Comparison of ENCODE assay signal across 18 cellular contexts in the genomic region with DNA sequence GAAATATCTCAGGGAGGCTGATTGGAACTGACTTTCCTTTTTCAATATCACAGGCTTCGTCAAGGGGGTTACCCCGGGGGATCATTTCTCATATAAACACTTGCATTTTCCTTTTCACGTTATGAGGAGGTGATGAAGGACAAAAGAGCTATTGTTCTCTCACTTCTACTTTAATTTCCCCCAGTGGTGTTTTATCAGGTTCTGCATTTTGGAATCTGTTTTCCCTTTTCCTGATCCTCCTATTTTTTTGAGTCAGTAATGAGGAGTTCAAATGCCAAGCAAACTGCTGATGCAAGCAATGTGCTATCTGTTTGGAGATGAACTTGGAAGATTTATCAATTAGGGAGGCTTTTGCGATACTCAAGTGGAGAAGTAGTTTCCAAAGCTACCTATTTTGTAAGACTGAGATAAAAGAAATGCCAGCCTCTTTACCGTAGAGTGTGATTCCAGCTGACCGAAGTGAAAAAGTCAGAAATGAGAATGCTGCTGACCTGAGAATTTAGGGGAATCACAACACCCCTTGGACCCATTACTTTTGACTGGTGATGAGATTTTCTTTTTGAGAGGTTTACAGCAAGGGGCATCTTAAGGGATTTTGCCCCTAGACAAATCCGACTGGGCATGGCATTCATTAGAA.
DNase-seq lines count a peak whose midpoint lies in the region; ATAC-seq lines count a peak whose summit lies in the region.
"Had no signal": no experiment of that assay in that cellular context is flagged by ENCODE, and none has a peak within 500 bp of the region (broad histone marks: within the 10 kb centered on the region; RNA-seq: fewer than 3 reads in every experiment).

No MANE protein-coding gene starts in this region.

- H3K18ac ChIP-seq in mesenchymal stem cell (ENCODE audit: low read depth in 1 of 2, low read length in 2 of 2), result no peak overlapping the region

- H3K27me3 Mint-ChIP-seq in activated CD4-positive, alpha-beta T cell treated with anti-CD3 and anti-CD28 coated beads, Interleukin-2, amount 10 ng/mL, durations not matched to agents 24 days and 14 days, result no peaks in the 10 kb centered on the region
- H3K27me3 Mint-ChIP-seq in stimulated activated naive CD8-positive, alpha-beta T cell treated with anti-CD3 and anti-CD28 coated beads, Interleukin-15, Interleukin-2, amounts not matched to agents 100 ng/mL and 50 ng/mL, for 24 hours, result no peaks in the 10 kb centered on the region
- H3K27me3 Mint-ChIP-seq in activated naive CD8-positive, alpha-beta T cell treated with anti-CD3 and anti-CD28 coated beads, Interleukin-2, amount 10 ng/mL, durations not matched to agents 7 days and 5 days, result no peaks in the 10 kb centered on the region

- no peak overlapping the region for H4K91ac ChIP-seq in mesenchymal stem cell (ENCODE audit: low read length)

- H3K14ac ChIP-seq in mesenchymal stem cell (ENCODE audit: low read length in 2 of 2), result no peak overlapping the region

- no peak overlapping the region for H3K9ac ChIP-seq in mesenchymal stem cell (ENCODE audit: low read length)
- H3K9ac ChIP-seq: BLaER1 treated with 17β-estradiol and CSF1 and Interleukin-3, amounts not matched to agents 10 nM and 100 nM; KMS-11 had no signal

- peak overlapping the region; percentile 79 for H3K27ac Mint-ChIP-seq in activated CD4-positive, alpha-beta T cell treated with anti-CD3 and anti-CD28 coated beads, Interleukin-2, amount 10 ng/mL, durations not matched to agents 24 days and 14 days
- H3K27ac Mint-ChIP-seq in stimulated activated naive CD8-positive, alpha-beta T cell treated with anti-CD3 and anti-CD28 coated beads, Interleukin-15, Interleukin-2, amounts not matched to agents 100 ng/mL and 50 ng/mL, for 24 hours, result peak overlapping the region; percentile 15
- H3K27ac Mint-ChIP-seq in activated naive CD8-positive, alpha-beta T cell treated with anti-CD3 and anti-CD28 coated beads, Interleukin-2, amount 10 ng/mL, durations not matched to agents 7 days and 5 days, result peak overlapping the region; percentile 67
- H3K27ac Mint-ChIP-seq: CD8-positive, alpha-beta memory T cell had no signal

- H3K27ac ChIP-seq in mesenchymal stem cell (ENCODE audit: low read length, poor library complexity, severe bottlenecking), result no peak overlapping the region
- H3K27ac ChIP-seq: BLaER1 treated with 17β-estradiol and CSF1 and Interleukin-3, amounts not matched to agents 10 nM and 100 nM; KMS-11 had no signal

- no peak overlapping the region for H3K4me2 ChIP-seq in mesenchymal stem cell (ENCODE audit: low read length, poor library complexity, severe bottlenecking)
- H3K4me2 ChIP-seq: BLaER1 treated with 17β-estradiol and CSF1 and Interleukin-3, amounts not matched to agents 10 nM and 100 nM; KMS-11 had no signal

- peaks cover 9% of the 10 kb centered on the region for H3K36me3 Mint-ChIP-seq in activated CD4-positive, alpha-beta T cell treated with anti-CD3 and anti-CD28 coated beads, Interleukin-2, amount 10 ng/mL, durations not matched to agents 24 days and 14 days (ENCODE audit: low read depth)
- H3K36me3 Mint-ChIP-seq in stimulated activated naive CD8-positive, alpha-beta T cell treated with anti-CD3 and anti-CD28 coated beads, Interleukin-15, Interleukin-2, amounts not matched to agents 100 ng/mL and 50 ng/mL, for 24 hours (ENCODE audit: low read depth), result no peaks in the 10 kb centered on the region
- peaks cover 21% of the 10 kb centered on the region for H3K36me3 Mint-ChIP-seq in activated naive CD8-positive, alpha-beta T cell treated with anti-CD3 and anti-CD28 coated beads, Interleukin-2, amount 10 ng/mL, durations not matched to agents 7 days and 5 days

- intact Hi-C loops in activated CD4-positive, alpha-beta T cell treated with anti-CD3 and anti-CD28 coated beads, Interleukin-2, amount 10 ng/mL, durations not matched to agents 24 days and 14 days (cut with micrococcal nuclease), result no loop called here

- no peak overlapping the region for H2AFZ ChIP-seq in mesenchymal stem cell (ENCODE audit: low read depth, low read length)

- H3K4me3 Mint-ChIP-seq in activated CD4-positive, alpha-beta T cell treated with anti-CD3 and anti-CD28 coated beads, Interleukin-2, amount 10 ng/mL, durations not matched to agents 24 days and 14 days, result no peak overlapping the region
- H3K4me3 Mint-ChIP-seq in stimulated activated naive CD8-positive, alpha-beta T cell treated with anti-CD3 and anti-CD28 coated beads, Interleukin-15, Interleukin-2, amounts not matched to agents 100 ng/mL and 50 ng/mL, for 24 hours, result no peak overlapping the region
- peak overlapping the region; percentile 55 for H3K4me3 Mint-ChIP-seq in activated naive CD8-positive, alpha-beta T cell treated with anti-CD3 and anti-CD28 coated beads, Interleukin-2, amount 10 ng/mL, durations not matched to agents 7 days and 5 days
- H3K4me3 Mint-ChIP-seq: CD8-positive, alpha-beta memory T cell had no signal

- H2BK5ac ChIP-seq in mesenchymal stem cell (ENCODE audit: low read depth, low read length, poor library complexity, severe bottlenecking), result no peak overlapping the region

- no peak overlapping the region for H2BK120ac ChIP-seq in mesenchymal stem cell (ENCODE audit: low read depth, low read length)

- no peak overlapping the region for H3K4ac ChIP-seq in mesenchymal stem cell (ENCODE audit: low read depth in 1 of 2, low read length in 2 of 2)

- H3K9me3 Mint-ChIP-seq in activated CD4-positive, alpha-beta T cell treated with anti-CD3 and anti-CD28 coated beads, Interleukin-2, amount 10 ng/mL, durations not matched to agents 24 days and 14 days, result no peaks in the 10 kb centered on the region
- H3K9me3 Mint-ChIP-seq in stimulated activated naive CD8-positive, alpha-beta T cell treated with anti-CD3 and anti-CD28 coated beads, Interleukin-15, Interleukin-2, amounts not matched to agents 100 ng/mL and 50 ng/mL, for 24 hours, result peaks cover 4% of the 10 kb centered on the region
- peaks cover 7% of the 10 kb centered on the region for H3K9me3 Mint-ChIP-seq in activated naive CD8-positive, alpha-beta T cell treated with anti-CD3 and anti-CD28 coated beads, Interleukin-2, amount 10 ng/mL, durations not matched to agents 7 days and 5 days
- H3K9me3 Mint-ChIP-seq: CD8-positive, alpha-beta memory T cell had no signal

- no peak overlapping the region for H2BK15ac ChIP-seq in mesenchymal stem cell (ENCODE audit: low read depth, poor library complexity, severe bottlenecking)

- H4K8ac ChIP-seq in mesenchymal stem cell (ENCODE audit: low read length), result no peak overlapping the region

- no peak overlapping the region for H2BK12ac ChIP-seq in mesenchymal stem cell (ENCODE audit: low read length in 2 of 2)

- no peaks in the 10 kb centered on the region for H3K27me3 ChIP-seq in mesenchymal stem cell (ENCODE audit: control insufficient read depth in 1 of 2, insufficient read depth in 1 of 2, low read length in 2 of 2)
- H3K27me3 ChIP-seq: BLaER1 treated with 17β-estradiol and CSF1 and Interleukin-3, amounts not matched to agents 10 nM and 100 nM had no signal

- POLR2A ChIA-PET in activated naive CD8-positive, alpha-beta T cell treated with anti-CD3 and anti-CD28 coated beads, Interleukin-2, amount 10 ng/mL, durations not matched to agents 7 days and 5 days (lab: Charles Lee), result interaction anchor here (0.8 to 1.1 kb wide), 2 partner anchors 21 to 44 kb away, joined by 3 to 4 read pairs; no protein-coding TSS in a partner anchor

- peaks cover 44% of the 10 kb centered on the region for H3K4me1 Mint-ChIP-seq in activated CD4-positive, alpha-beta T cell treated with anti-CD3 and anti-CD28 coated beads, Interleukin-2, amount 10 ng/mL, durations not matched to agents 24 days and 14 days
- peaks cover 51% of the 10 kb centered on the region for H3K4me1 Mint-ChIP-seq in stimulated activated naive CD8-positive, alpha-beta T cell treated with anti-CD3 and anti-CD28 coated beads, Interleukin-15, Interleukin-2, amounts not matched to agents 100 ng/mL and 50 ng/mL, for 24 hours (ENCODE audit: low read depth)
- peaks cover 41% of the 10 kb centered on the region for H3K4me1 Mint-ChIP-seq in activated naive CD8-positive, alpha-beta T cell treated with anti-CD3 and anti-CD28 coated beads, Interleukin-2, amount 10 ng/mL, durations not matched to agents 7 days and 5 days

- H3K4me1 ChIP-seq in mesenchymal stem cell (ENCODE audit: control insufficient read depth, insufficient read depth, low read depth, low read length), result no peaks in the 10 kb centered on the region
- H3K4me1 ChIP-seq: BLaER1 treated with 17β-estradiol and CSF1 and Interleukin-3, amounts not matched to agents 10 nM and 100 nM had no signal

- H3K4me3 ChIP-seq in mesenchymal stem cell (ENCODE audit: insufficient read depth in 1 of 2, low read depth in 1 of 2, low read length in 2 of 2), result no peak overlapping the region
- H3K4me3 ChIP-seq: BLaER1 treated with 17β-estradiol and CSF1 and Interleukin-3, amounts not matched to agents 10 nM and 100 nM had no signal

- no peaks in the 10 kb centered on the region for H3K79me1 ChIP-seq in mesenchymal stem cell (replicated peaks; ENCODE audit: low read length, poor library complexity, severe bottlenecking)

- no peaks in the 10 kb centered on the region for H3K9me3 ChIP-seq in mesenchymal stem cell (ENCODE audit: control insufficient read depth, low read length)
- H3K9me3 ChIP-seq: BLaER1 treated with 17β-estradiol and CSF1 and Interleukin-3, amounts not matched to agents 10 nM and 100 nM had no signal

- ATAC-seq in stimulated activated naive CD8-positive, alpha-beta T cell treated with anti-CD3 and anti-CD28 coated beads, Interleukin-15, Interleukin-2, amounts not matched to agents 100 U/mL and 50 U/mL, for 24 hours, result no peak
- no peak for ATAC-seq in activated naive CD8-positive, alpha-beta T cell treated with anti-CD3 and anti-CD28 coated beads, Interleukin-2, amount 10 ng/mL, durations not matched to agents 7 days and 5 days (ENCODE audit: low read depth)
- ATAC-seq: PC-3 had no signal

- DNase-seq in activated CD4-positive, alpha-beta T cell treated with anti-CD3 and anti-CD28 coated beads, Interleukin-2, amount 10 ng/mL, durations not matched to agents 24 days and 14 days, result no peak
- no peak for DNase-seq in activated CD4-positive, alpha-beta T cell treated with anti-CD3 and anti-CD28 coated beads for 4 hours
- DNase-seq in stimulated activated naive CD8-positive, alpha-beta T cell treated with anti-CD3 and anti-CD28 coated beads, Interleukin-15, Interleukin-2, amounts not matched to agents 100 U/mL and 50 U/mL, for 24 hours, result no peak
- DNase-seq in activated naive CD8-positive, alpha-beta T cell treated with anti-CD3 and anti-CD28 coated beads, Interleukin-2, amount 10 ng/mL, durations not matched to agents 7 days and 5 days, result no peak
- DNase-seq in T1000 (lab: John Stamatoyannopoulos, UW), result no peak
- DNase-seq in mesenchymal stem cell, result no peak
- DNase-seq in DMS53 (lab: John Stamatoyannopoulos, UW), result no peak
- DNase-seq: CD8-positive, alpha-beta memory T cell; GF-D8; NCI-H1092; NCI-H146; NCI-H2081; NCI-H510A; NCI-H774; PC-3 had no signal

- no peak overlapping the region for H2AK5ac ChIP-seq in mesenchymal stem cell (ENCODE audit: low read length, severe bottlenecking)

- H3K36me3 ChIP-seq in mesenchymal stem cell (ENCODE audit: control insufficient read depth in 1 of 2, insufficient read depth in 2 of 2, low read depth in 1 of 2, low read length in 2 of 2), result no peaks in the 10 kb centered on the region
- H3K36me3 ChIP-seq: BLaER1 treated with 17β-estradiol and CSF1 and Interleukin-3, amounts not matched to agents 10 nM and 100 nM had no signal

- H3K23ac ChIP-seq in mesenchymal stem cell (ENCODE audit: low read length in 2 of 2), result no peak overlapping the region

- WGBS in mesenchymal stem cell, result 91% methylated on average over 3 of the region's 7 CpGs

Comparison
In these comparisons a context has a peak if more than half of its experiments do, and no peak if none do; other contexts are left out.
1. H3K27ac Mint-ChIP-seq: peak in every context shown above with its lines; median percentile 79 in activated CD4-positive, alpha-beta T cell treated with anti-CD3 and anti-CD28 coated beads, Interleukin-2, amount 10 ng/mL, durations not matched to agents 24 days and 14 days; 67 in activated naive CD8-positive, alpha-beta T cell treated with anti-CD3 and anti-CD28 coated beads, Interleukin-2, amount 10 ng/mL, durations not matched to agents 7 days and 5 days; 15 in stimulated activated naive CD8-positive, alpha-beta T cell treated with anti-CD3 and anti-CD28 coated beads, Interleukin-15, Interleukin-2, amounts not matched to agents 100 ng/mL and 50 ng/mL, for 24 hours.